Comparison of ENCODE assay signal across 16 cellular contexts in the genomic region with DNA sequence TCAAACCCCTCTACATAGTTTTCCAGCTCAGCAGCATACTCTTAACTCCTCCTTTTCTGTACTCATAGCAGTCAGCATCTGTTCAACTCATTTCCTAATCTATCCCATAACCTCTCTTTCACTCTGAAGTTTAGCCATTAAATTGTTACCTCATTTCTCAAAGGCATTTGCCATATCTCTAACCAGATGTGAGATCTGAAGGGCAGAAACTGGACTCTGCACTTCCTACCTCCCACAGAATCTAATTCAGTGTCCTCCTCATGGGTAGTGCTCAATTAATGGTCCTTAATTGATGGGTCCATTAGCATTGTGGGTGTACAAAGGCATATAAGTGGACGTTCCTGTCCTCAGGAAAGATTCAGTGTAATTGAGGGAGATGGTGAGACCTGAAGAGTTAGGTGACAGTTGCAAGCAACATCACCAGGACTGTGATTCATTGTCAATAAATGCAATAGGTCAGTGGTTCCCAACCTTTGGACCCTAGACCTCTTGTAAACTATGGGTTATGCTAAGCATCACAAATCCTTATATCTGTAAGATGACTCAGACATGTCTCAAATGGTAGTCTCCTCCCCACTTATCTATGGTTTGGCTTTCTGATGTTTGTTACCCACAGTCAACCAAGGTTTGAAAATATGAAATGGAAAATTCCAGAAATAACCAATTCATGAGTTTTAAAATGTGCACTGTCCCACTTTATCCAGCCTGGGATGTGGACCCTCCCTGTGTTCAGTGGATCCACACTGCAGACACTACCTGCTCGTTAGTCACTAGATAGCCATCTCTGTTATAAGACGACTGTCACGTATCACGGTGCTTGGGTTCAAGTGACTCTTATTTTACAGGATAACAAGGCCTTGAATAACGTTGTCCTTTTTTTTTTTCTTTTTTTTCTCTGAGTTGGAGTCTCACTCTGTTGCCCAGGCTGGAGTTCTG. TPM values are rescaled to one million over a fixed set of nuclear protein-coding genes. Genes with fewer than 3 reads are reported as not detected.
A peak's percentile ranks its signal among the peaks of the same experiment; 100 is the strongest.
DNase-seq lines count a peak whose midpoint lies in the region; ATAC-seq and TF ChIP-seq lines count a peak whose summit lies in the region.
"Had no signal": no experiment of that assay in that cellular context is flagged by ENCODE, and none has a peak within 500 bp of the region (broad histone marks: within the 10 kb centered on the region; RNA-seq: fewer than 3 reads in every experiment).

No MANE protein-coding gene starts in this region.

- H3K4me2 ChIP-seq in H9 (ENCODE audit: insufficient read depth, insufficient read length, low read length) (no peak overlapping the region), smooth muscle cell (peak overlapping the region; percentile 50)

- no peaks in the 10 kb centered on the region for H3K9me3 Mint-ChIP-seq in H9
- H3K9me3 Mint-ChIP-seq: activated CD4-positive, alpha-beta memory T cell treated with anti-CD3 and anti-CD28 coated beads, Interleukin-2, amount 10 ng/mL, durations not matched to agents 7 days and 5 days had no signal

- H4K91ac ChIP-seq in H9 (ENCODE audit: insufficient read length, low read depth, low read length), result no peak overlapping the region

- H4K8ac ChIP-seq in H9 (replicated peaks; ENCODE audit: insufficient read length, low read depth, low read length), result no peak overlapping the region

- no peak overlapping the region for H3K4me3 ChIP-seq in fibroblast of pulmonary artery (replicated peaks; ENCODE audit: low read depth, low read length)
- no peak overlapping the region for H3K4me3 ChIP-seq in smooth muscle cell
- H3K4me3 ChIP-seq: breast epithelium, spleen, thoracic aorta had no signal

- H3K9ac ChIP-seq in H9 (ENCODE audit: extremely low read depth, insufficient read length, low read length) (no peak overlapping the region), smooth muscle cell (ENCODE audit: low read depth) (no peak overlapping the region)

- peak overlapping the region; percentile 17 for H4K5ac ChIP-seq in H9 (ENCODE audit: insufficient read length, low read depth, low read length)

- no peak overlapping the region for H3K56ac ChIP-seq in H9 (ENCODE audit: insufficient read length, low read depth, low read length)

- H3K27me3 ChIP-seq in H9 (ENCODE audit: insufficient read depth, low read length) (no peaks in the 10 kb centered on the region), smooth muscle cell (ENCODE audit: low read depth) (no peaks in the 10 kb centered on the region)
- H3K27me3 ChIP-seq: breast epithelium had no signal

- peaks cover 4% of the 10 kb centered on the region; the same call in 1 of the 2 replicates for H3K27me3 Mint-ChIP-seq in H9 (ENCODE audit: low read depth)

- no peak overlapping the region for H2BK20ac ChIP-seq in H9 (ENCODE audit: low read depth, low read length, poor library complexity, severe bottlenecking)

- no peaks in the 10 kb centered on the region for H3K79me1 ChIP-seq in H9 (ENCODE audit: insufficient read depth, low read depth, low read length, poor library complexity, severe bottlenecking)

- H3T11ph ChIP-seq in H9 (ENCODE audit: low read length), result no peak overlapping the region

- no peak overlapping the region for H2AFZ ChIP-seq in H9 (ENCODE audit: low read length)
- no peak overlapping the region for H2AFZ ChIP-seq in smooth muscle cell (ENCODE audit: low read depth)

- no peak for TF ChIP-seq CTCF in H9 (conservative IDR thresholded peaks at IDR 0.05)
- TF ChIP-seq CTCF in fibroblast of pulmonary artery (IDR thresholded peaks at IDR 0.05; ENCODE audit: low read length, missing control alignments), result no peak
- TF ChIP-seq CTCF in smooth muscle cell (IDR thresholded peaks at IDR 0.05; ENCODE audit: borderline replicate concordance, insufficient read depth, poor library complexity, severe bottlenecking), result no peak
- TF ChIP-seq CTCF in GM13976 (IDR thresholded peaks at IDR 0.05; ENCODE audit: borderline replicate concordance, control extremely low read depth, extremely low read depth, insufficient read depth, missing control alignments), result no peak

- H3K23ac ChIP-seq in H9 (ENCODE audit: insufficient read length, low read depth, low read length), result no peak overlapping the region

- H3K79me2 ChIP-seq in H9 (ENCODE audit: insufficient read depth, low read length) (no peaks in the 10 kb centered on the region), smooth muscle cell (ENCODE audit: low read depth) (no peaks in the 10 kb centered on the region)

- H2BK12ac ChIP-seq in H9 (ENCODE audit: insufficient read length, low read depth, low read length), result no peak overlapping the region

- no peak for DNase-seq in H9
- peak; percentile 71 for DNase-seq in RPMI7951 (ENCODE audit: low read depth)
- DNase-seq in fibroblast of pulmonary artery (ENCODE audit: low read depth), result peak; percentile 46
- DNase-seq in smooth muscle cell (lab: John Stamatoyannopoulos, UW; ENCODE audit: unreplicated experiment), result no peak
- DNase-seq in GM13976 (ENCODE audit: low spot score), result no peak
- no peak for DNase-seq in NCI-H2196 treated with DMSO at 0.1 percent for 48 hours (lab: John Stamatoyannopoulos, UW; ENCODE audit: unreplicated experiment)
- DNase-seq in NCI-H2196 (lab: John Stamatoyannopoulos, UW; ENCODE audit: unreplicated experiment), result no peak
- DNase-seq: activated CD4-positive, alpha-beta memory T cell treated with anti-CD3 and anti-CD28 coated beads, Interleukin-2, amount 10 ng/mL, durations not matched to agents 7 days and 5 days; activated gamma-delta T cell treated with Interleukin-2 at 50 U/mL for 16 hours; COR-L47; mammary epithelial cell; NCI-H1105 treated with DMSO at 0.1 percent for 48 hours; spleen had no signal

- no peak overlapping the region for H3K4me3 Mint-ChIP-seq in H9
- H3K4me3 Mint-ChIP-seq: activated CD4-positive, alpha-beta memory T cell treated with anti-CD3 and anti-CD28 coated beads, Interleukin-2, amount 10 ng/mL, durations not matched to agents 7 days and 5 days had no signal

- H3K36me3 Mint-ChIP-seq in H9 (ENCODE audit: insufficient read depth in 1 of 3, low read depth in 3 of 3), result no peaks in the 10 kb centered on the region

- H2BK15ac ChIP-seq in H9 (ENCODE audit: low read depth, low read length), result no peak overlapping the region

- H3K18ac ChIP-seq in H9 (ENCODE audit: insufficient read length, low read depth, low read length), result no peak overlapping the region

- H3K36me3 ChIP-seq in smooth muscle cell (ENCODE audit: low read depth), result no peaks in the 10 kb centered on the region
- H3K36me3 ChIP-seq: breast epithelium, spleen, thoracic aorta had no signal

- H3K23me2 ChIP-seq in H9 (ENCODE audit: insufficient read length, low read depth, low read length, poor library complexity, severe bottlenecking), result no peaks in the 10 kb centered on the region

- H3K27ac ChIP-seq in H9 (ENCODE audit: insufficient read length, low read depth, low read length) (no peak overlapping the region), smooth muscle cell (ENCODE audit: low read depth) (peak overlapping the region; percentile 85)
- H3K27ac ChIP-seq: breast epithelium, spleen, thoracic aorta had no signal

- H3K4ac ChIP-seq in H9 (ENCODE audit: low read depth, low read length), result no peak overlapping the region

- H2BK5ac ChIP-seq in H9 (ENCODE audit: insufficient read length, low read length), result no peak overlapping the region

- WGBS in H9 (ENCODE audit: extremely low coverage, insufficient read length, low lambda C conversion rate), result no CpG with 5 or more reads among the region's 6 CpGs
- 16% methylated on average over 6 of the region's 6 CpGs for WGBS in smooth muscle cell (ENCODE audit: low lambda C conversion rate)

- no peak overlapping the region for H2AK5ac ChIP-seq in H9 (ENCODE audit: insufficient read length, low read length)

- H3K27ac Mint-ChIP-seq in H9, result no peak overlapping the region
- H3K27ac Mint-ChIP-seq: activated CD4-positive, alpha-beta memory T cell treated with anti-CD3 and anti-CD28 coated beads, Interleukin-2, amount 10 ng/mL, durations not matched to agents 7 days and 5 days had no signal

- H3K14ac ChIP-seq in H9 (ENCODE audit: insufficient read depth, low read length), result no peak overlapping the region

- H3K9me3 ChIP-seq in H9 (ENCODE audit: control insufficient read depth, low read depth, low read length), result no peaks in the 10 kb centered on the region
- H3K9me3 ChIP-seq in smooth muscle cell (replicated peaks; ENCODE audit: low read depth), result no peaks in the 10 kb centered on the region
- H3K9me3 ChIP-seq: breast epithelium, spleen, thoracic aorta had no signal

- no peak for ATAC-seq in HG03521 (IDR thresholded peaks at IDR 0.05; ENCODE audit: unreplicated experiment)

- H4K20me1 ChIP-seq in H9 (ENCODE audit: control insufficient read depth, insufficient read depth, insufficient read length), result no peaks in the 10 kb centered on the region
- no peaks in the 10 kb centered on the region for H4K20me1 ChIP-seq in smooth muscle cell (ENCODE audit: low read depth)

- in situ Hi-C loops in GM13976 (cut with MboI; ENCODE audit: low sequenced_read_pairs, unreplicated experiment), result no loop called here

- H3F3A ChIP-seq in smooth muscle cell (ENCODE audit: low read depth), result peaks cover 25% of the 10 kb centered on the region

- H3K4me1 Mint-ChIP-seq in H9, result peaks cover 3 to 19% of the 10 kb centered on the region in 2 experiments; a peak in 2 of 4 replicates
- H3K4me1 Mint-ChIP-seq: activated CD4-positive, alpha-beta memory T cell treated with anti-CD3 and anti-CD28 coated beads, Interleukin-2, amount 10 ng/mL, durations not matched to agents 7 days and 5 days had no signal

- H2BK120ac ChIP-seq in H9 (ENCODE audit: low read depth, low read length, poor library complexity, severe bottlenecking), result no peak overlapping the region

- H3K4me1 ChIP-seq in H9 (ENCODE audit: insufficient read depth, low read length), result peaks cover 2% of the 10 kb centered on the region; the same call in 1 of the 2 replicates
- peaks cover 7% of the 10 kb centered on the region for H3K4me1 ChIP-seq in smooth muscle cell (ENCODE audit: low read depth)
- H3K4me1 ChIP-seq: breast epithelium had no signal

RNA-seq across cellular contexts. Expression of a gene that starts 25.0 kb away (rescaled TPM):
- total RNA-seq in H9 (2021), result 36.1 and 38.0 TPM in 2 replicates
- 47.0 and 56.8 TPM in 2 replicates for total RNA-seq in RPMI7951 (2014; rRNA removed; shearing (Covaris generic))
- 109 and 121 TPM in 2 replicates for total RNA-seq in smooth muscle cell
- 147 and 153 TPM in 2 replicates for polyA plus RNA-seq in smooth muscle cell

Comparison
In these comparisons a context has a peak if more than half of its experiments do, and no peak if none do; other contexts are left out.
1. DNase-seq: peak in RPMI7951 (single experiment) and fibroblast of pulmonary artery (single experiment); none in H9 (single experiment), smooth muscle cell (single experiment), GM13976 (single experiment), NCI-H2196 treated with DMSO at 0.1 percent for 48 hours (single experiment) and NCI-H2196 (single experiment).